Comparison of ENCODE assay signal across 1 cellular context in genomic region chr9:79209012-79209411, GRCh38.
TF ChIP-seq lines count a peak whose summit lies in the region.

No MANE protein-coding gene starts in this region.

TF ChIP-seq in GM23338, 12 proteins besides CTCF, POLR2A, EP300 and RAD21 (continued from another document):
- TF ChIP-seq ZNF462 (CRISPR knock-in tag; IDR thresholded peaks at IDR 0.05) (no peak), CREB1 (CRISPR knock-in tag; IDR thresholded peaks at IDR 0.05; ENCODE audit: low read depth) (no peak), EZH2 (IDR thresholded peaks at IDR 0.05; ENCODE audit: low read depth, unreplicated experiment) (no peak)
